ENCODE assay signal across 27 cellular contexts in the genomic region with DNA sequence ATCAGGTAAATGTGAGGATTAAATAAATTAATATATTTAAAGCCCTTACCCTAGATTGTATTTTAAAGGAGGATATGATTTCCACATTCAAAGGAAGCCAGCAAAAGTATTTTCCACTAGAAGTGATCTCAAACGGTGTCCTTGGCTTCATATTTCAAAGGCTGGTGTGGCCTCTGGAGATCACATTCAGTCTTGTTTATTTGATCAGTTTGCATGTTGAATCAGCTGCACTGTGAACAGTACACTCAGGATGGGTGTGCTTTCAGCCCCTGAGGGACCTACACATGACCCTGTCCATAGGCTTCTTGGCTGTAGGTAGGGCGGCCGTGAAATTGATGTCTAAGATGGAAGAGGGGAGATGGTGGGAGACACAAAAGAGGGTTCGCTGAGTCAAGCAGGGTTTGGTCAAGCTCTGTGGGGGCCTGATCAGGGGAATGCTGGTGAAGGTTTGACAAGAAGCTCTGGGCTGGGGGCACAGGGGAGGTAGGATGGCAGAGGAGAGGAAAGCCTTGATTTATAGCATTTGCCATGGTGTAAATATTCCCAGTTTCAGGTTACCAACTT. TPM values are rescaled to one million over a fixed set of nuclear protein-coding genes. Genes with fewer than 3 reads are reported as not detected.
DNase-seq lines count a peak whose midpoint lies in the region; ATAC-seq, FAIRE-seq and TF ChIP-seq lines count a peak whose summit lies in the region.
"Had no signal": no experiment of that assay in that cellular context is flagged by ENCODE, and none has a peak within 500 bp of the region (broad histone marks: within the 10 kb centered on the region; RNA-seq: fewer than 3 reads in every experiment).

No MANE protein-coding gene starts in this region.

- no peaks in the 10 kb centered on the region for H3K9me3 ChIP-seq in astrocyte (ENCODE audit: insufficient read depth, low read depth, low read length)
- H3K9me3 ChIP-seq in PC-9 (ENCODE audit: insufficient read depth, low read depth) = no peaks in the 10 kb centered on the region
- H3K9me3 ChIP-seq: BE2C, psoas muscle had no signal

- CTCF ChIA-PET in PC-9 (lab: Charles Lee) = no interaction called here

- no peaks in the 10 kb centered on the region for H3K36me3 Mint-ChIP-seq in astrocyte (ENCODE audit: low read depth, unreplicated experiment)
- H3K36me3 Mint-ChIP-seq: activated naive CD4-positive, alpha-beta T cell treated with anti-CD3 and anti-CD28 coated beads, Interleukin-2, amount 50 U/mL, for 24 hours; natural killer cell had no signal

- peaks cover under 1% of the 10 kb centered on the region for H3K9me3 Mint-ChIP-seq in astrocyte (ENCODE audit: unreplicated experiment)
- H3K9me3 Mint-ChIP-seq: activated B cell treated with CpG ODN at 0.5 μM for 24 hours; activated CD4-positive, alpha-beta memory T cell treated with anti-CD3 and anti-CD28 coated beads, Interleukin-2, amount 10 ng/mL, durations not matched to agents 7 days and 5 days; activated naive CD4-positive, alpha-beta T cell treated with anti-CD3 and anti-CD28 coated beads, Interleukin-2, amount 50 U/mL, for 24 hours; natural killer cell had no signal

- no peak overlapping the region for H3K27ac ChIP-seq in astrocyte (ENCODE audit: low read depth, low read length)
- H3K27ac ChIP-seq in PC-9 = no peak overlapping the region
- H3K27ac ChIP-seq: psoas muscle had no signal

- no peak for TF ChIP-seq CTCF in astrocyte (IDR thresholded peaks at IDR 0.05; ENCODE audit: insufficient read depth, low read depth, low read length)
- TF ChIP-seq CTCF in D721Med (IDR thresholded peaks at IDR 0.05; ENCODE audit: insufficient read depth, missing control alignments) = no peak
- no peak for TF ChIP-seq CTCF in PC-9 (conservative IDR thresholded peaks at IDR 0.05)

- no TSS peak for BruUV-seq in PC-9 (replicated peaks; lab: Mats Ljungman, UMichigan)

- H2AFZ ChIP-seq in astrocyte (ENCODE audit: low read depth, low read length) (no peak overlapping the region), PC-9 (no peak overlapping the region)

- no peak overlapping the region for H3K4me3 Mint-ChIP-seq in astrocyte (ENCODE audit: unreplicated experiment)
- H3K4me3 Mint-ChIP-seq: activated B cell treated with CpG ODN at 0.5 μM for 24 hours; activated CD4-positive, alpha-beta memory T cell treated with anti-CD3 and anti-CD28 coated beads, Interleukin-2, amount 10 ng/mL, durations not matched to agents 7 days and 5 days; activated naive CD4-positive, alpha-beta T cell treated with anti-CD3 and anti-CD28 coated beads, Interleukin-2, amount 50 U/mL, for 24 hours; natural killer cell had no signal

- H3F3A ChIP-seq in PC-9 (ENCODE audit: insufficient read depth, low read depth) = no peaks in the 10 kb centered on the region

- no peaks in the 10 kb centered on the region for H4K20me1 ChIP-seq in astrocyte (ENCODE audit: insufficient read depth, low read length)
- H4K20me1 ChIP-seq in PC-9 (ENCODE audit: insufficient read depth) = no peaks in the 10 kb centered on the region

- H3K27ac Mint-ChIP-seq in astrocyte (ENCODE audit: unreplicated experiment) = peak overlapping the region; percentile 71
- H3K27ac Mint-ChIP-seq: activated B cell treated with CpG ODN at 0.5 μM for 24 hours; activated CD4-positive, alpha-beta memory T cell treated with anti-CD3 and anti-CD28 coated beads, Interleukin-2, amount 10 ng/mL, durations not matched to agents 7 days and 5 days; activated naive CD4-positive, alpha-beta T cell treated with anti-CD3 and anti-CD28 coated beads, Interleukin-2, amount 50 U/mL, for 24 hours; natural killer cell had no signal

- no peak for ATAC-seq in HG03139 (IDR thresholded peaks at IDR 0.05; ENCODE audit: unreplicated experiment)
- ATAC-seq: natural killer cell, Panc1, psoas muscle had no signal

- no peaks in the 10 kb centered on the region for H3K9me2 ChIP-seq in PC-9 (ENCODE audit: insufficient read depth)

- H3K9ac ChIP-seq in astrocyte (ENCODE audit: low read length) = no peak overlapping the region

- DNase-seq in NCI-H1417 (lab: John Stamatoyannopoulos, UW) (peak in 2 of 3 experiments; percentile 29 to 39), NCI-H1417 treated with DMSO at 0.1 percent for 48 hours (lab: John Stamatoyannopoulos, UW) (no peak), NCI-H2029 (lab: John Stamatoyannopoulos, UW) (peak; percentile 88), astrocyte (ENCODE audit: low read depth) (no peak), posterior vena cava (ENCODE audit: low spot score) (peak; percentile 40), D721Med (ENCODE audit: insufficient read length, low spot score) (no peak), PC-9 (no peak)
- DNase-seq: 8988T; activated CD4-positive, alpha-beta memory T cell treated with anti-CD3 and anti-CD28 coated beads, Interleukin-2, amount 10 ng/mL, durations not matched to agents 7 days and 5 days; activated T-cell treated with anti-CD3 and anti-CD28 coated beads, Interleukin-2, amount 50 U/mL, for 48 hours; BE2C; hypothalamus; mesendoderm; natural killer cell; NCI-H1436 treated with DMSO at 0.1 percent for 48 hours; NCI-H774; psoas muscle; stimulated activated CD4-positive, alpha-beta T cell treated with anti-CD3 and anti-CD28 coated beads, Interleukin-4, amount 100 ng/mL, for 24 hours had no signal

- no peaks in the 10 kb centered on the region for H3K36me3 ChIP-seq in astrocyte (ENCODE audit: insufficient read depth, low read length)
- no peaks in the 10 kb centered on the region for H3K36me3 ChIP-seq in PC-9 (ENCODE audit: low read depth)
- H3K36me3 ChIP-seq: BE2C had no signal

- H3K79me2 ChIP-seq in astrocyte (ENCODE audit: insufficient read depth, low read length) (no peaks in the 10 kb centered on the region), PC-9 (ENCODE audit: low read depth) (no peaks in the 10 kb centered on the region)

- H3K27me3 ChIP-seq in astrocyte (ENCODE audit: insufficient read depth, low read length) (peaks cover 5% of the 10 kb centered on the region), PC-9 (ENCODE audit: insufficient read depth, low read depth) (no peaks in the 10 kb centered on the region)
- H3K27me3 ChIP-seq: BE2C had no signal

- no peak overlapping the region for H3K4me2 ChIP-seq in astrocyte (ENCODE audit: low read length)
- H3K4me2 ChIP-seq in PC-9 = no peak overlapping the region

- POLR2A ChIA-PET in PC-9 (lab: Charles Lee; ENCODE audit: unreplicated experiment) = no interaction called here

- peaks cover 23% of the 10 kb centered on the region for H3K4me1 Mint-ChIP-seq in astrocyte (ENCODE audit: low read depth, unreplicated experiment)
- H3K4me1 Mint-ChIP-seq: activated naive CD4-positive, alpha-beta T cell treated with anti-CD3 and anti-CD28 coated beads, Interleukin-2, amount 50 U/mL, for 24 hours had no signal

- H3K27me3 Mint-ChIP-seq in astrocyte (ENCODE audit: low read depth, unreplicated experiment) = peaks cover 3% of the 10 kb centered on the region

- intact Hi-C loops in posterior vena cava (cut with DNase I) = no loop called here
- intact Hi-C loops in PC-9 (cut with micrococcal nuclease; ENCODE audit: unreplicated experiment) = no loop called here

- FAIRE-seq in astrocyte (lab: Jason Lieb, UNC) = no peak
- FAIRE-seq in D721Med (lab: Jason Lieb, UNC) = no peak
- FAIRE-seq: colon, GM12892, H54, urothelium cell line had no signal

- H3K4me3 ChIP-seq in astrocyte (ENCODE audit: insufficient read depth, low read depth, low read length) (no peak overlapping the region), PC-9 (no peak overlapping the region)
- H3K4me3 ChIP-seq: psoas muscle had no signal

- H3K4me1 ChIP-seq in astrocyte (ENCODE audit: insufficient read depth, low read length) (no peaks in the 10 kb centered on the region), PC-9 (replicated peaks; ENCODE audit: insufficient read depth) (no peaks in the 10 kb centered on the region)
- H3K4me1 ChIP-seq: BE2C had no signal

RNA-seq across cellular contexts. Expression of gene CYP8B1, which starts 21.9 kb away (rescaled TPM):
- total RNA-seq in astrocyte (not detected in 2 replicates), posterior vena cava (under 1 TPM; 0.10 to 0.14 TPM), PC-9 (2021) (not detected in 2 replicates)
- total RNA-seq: activated B cell treated with CpG ODN at 0.5 μM for 24 hours; activated CD4-positive, alpha-beta memory T cell treated with anti-CD3 and anti-CD28 coated beads, Interleukin-2, amount 10 ng/mL, durations not matched to agents 7 days and 5 days; natural killer cell; T-helper 2 cell treated with Interferon-gamma antibody and Interleukin-4, amounts not matched to agents 100 ng/mL and 5 ng/mL, for 36 hours had no signal

RNA-seq across cellular contexts. Expression of gene ACKR2, which starts 44.6 kb away (rescaled TPM):
- total RNA-seq in astrocyte = 1.7 and 2.1 TPM in 2 replicates
- total RNA-seq in posterior vena cava = 10 to 100 TPM; 17.0 to 20.6 TPM
- total RNA-seq in PC-9 (2021) = 1.0 and 2.9 TPM in 2 replicates

RNA-seq across cellular contexts. Expression of gene HIGD1A, which starts 49.5 kb away (rescaled TPM):
- total RNA-seq in astrocyte (125 and 150 TPM in 2 replicates), posterior vena cava (100 to 1,000 TPM; 163 to 204 TPM), PC-9 (2021) (48.2 and 69.7 TPM in 2 replicates)

RNA-seq across cellular contexts. Expression of gene ZNF662, which starts 52.1 kb away (rescaled TPM):
- total RNA-seq in astrocyte (0.23 and 0.53 TPM in 2 replicates), posterior vena cava (10 to 100 TPM in 1 of 2 donors, 1 to 10 TPM in 1; 9.8 to 11.8 TPM), PC-9 (2021) (7.5 and 9.2 TPM in 2 replicates)

Comparison
In these comparisons a context has a peak if more than half of its experiments do, and no peak if none do; other contexts are left out.
1. DNase-seq: peak in NCI-H1417 (2 of 3), NCI-H2029 (single experiment) and posterior vena cava (single experiment); none in NCI-H1417 treated with DMSO at 0.1 percent for 48 hours (single experiment), astrocyte (single experiment), D721Med (single experiment) and PC-9 (0 of 2).